In genomic region chrX:139739138-139739537, GRCh38 we compare ENCODE assay signal across 9 cellular contexts. TPM values are rescaled to one million over a fixed set of nuclear protein-coding genes. Genes with fewer than 3 reads are reported as not detected.
DNase-seq lines count a peak whose midpoint lies in the region; ATAC-seq, FAIRE-seq and TF ChIP-seq lines count a peak whose summit lies in the region.
"Had no signal": no experiment of that assay in that cellular context is flagged by ENCODE, and none has a peak within 500 bp of the region (broad histone marks: within the 10 kb centered on the region; RNA-seq: fewer than 3 reads in every experiment).

No MANE protein-coding gene starts in this region.

- H3K27ac ChIP-seq in right lobe of liver, result no peak overlapping the region
- H3K27ac ChIP-seq: SK-N-MC had no signal

- TF ChIP-seq POLR2A in right lobe of liver (IDR thresholded peaks at IDR 0.05), result no peak

- H3K27me3 ChIP-seq in right lobe of liver, result no peaks in the 10 kb centered on the region

- peaks cover 57% of the 10 kb centered on the region for H3K36me3 Mint-ChIP-seq in activated T-cell treated with anti-CD3 and anti-CD28 coated beads, Interleukin-2, amount 50 U/mL, for 24 hours (ENCODE audit: low read depth)
- H3K36me3 Mint-ChIP-seq in activated CD4-positive, alpha-beta T cell treated with anti-CD3 and anti-CD28 coated beads, Interleukin-2, amount 10 ng/mL, durations not matched to agents 7 days and 5 days (ENCODE audit: low read depth), result peaks cover 15% of the 10 kb centered on the region
- peaks cover 21% of the 10 kb centered on the region for H3K36me3 Mint-ChIP-seq in stimulated activated effector memory CD8-positive, alpha-beta T cell treated with anti-CD3 and anti-CD28 coated beads, Interleukin-12 subunit alpha, Interleukin-12 subunit beta, amount 100 ng/mL, for 72 hours

- H3K4me1 Mint-ChIP-seq in activated T-cell treated with anti-CD3 and anti-CD28 coated beads, Interleukin-2, amount 50 U/mL, for 24 hours (ENCODE audit: low read depth), result peaks cover 17% of the 10 kb centered on the region
- H3K4me1 Mint-ChIP-seq in activated CD4-positive, alpha-beta T cell treated with anti-CD3 and anti-CD28 coated beads, Interleukin-2, amount 10 ng/mL, durations not matched to agents 7 days and 5 days, result peaks cover 25% of the 10 kb centered on the region
- peaks cover 5% of the 10 kb centered on the region for H3K4me1 Mint-ChIP-seq in stimulated activated effector memory CD8-positive, alpha-beta T cell treated with anti-CD3 and anti-CD28 coated beads, Interleukin-12 subunit alpha, Interleukin-12 subunit beta, amount 100 ng/mL, for 72 hours

- no peaks in the 10 kb centered on the region for H3K4me1 ChIP-seq in right lobe of liver

- ATAC-seq in HG03025 (IDR thresholded peaks at IDR 0.05; ENCODE audit: low FRiP score, unreplicated experiment) (peak; percentile 90), right lobe of liver (no peak)
- peak; percentile 99 for ATAC-seq in stimulated activated effector memory CD8-positive, alpha-beta T cell treated with anti-CD3 and anti-CD28 coated beads, Interleukin-12 subunit alpha, Interleukin-12 subunit beta, amount 100 ng/mL, for 72 hours

- CTCF ChIA-PET in activated CD4-positive, alpha-beta T cell treated with anti-CD3 and anti-CD28 coated beads, Interleukin-2, amount 10 ng/mL, durations not matched to agents 7 days and 5 days (lab: Charles Lee), result interaction anchor here (1.5 kb wide), 1 partner anchor 25 kb away, joined by 5 read pairs; no protein-coding TSS in a partner anchor

- intact Hi-C loops in right lobe of liver (cut with DNase I), result no loop called here

- H3K4me3 Mint-ChIP-seq in activated T-cell treated with anti-CD3 and anti-CD28 coated beads, Interleukin-2, amount 50 U/mL, for 24 hours, result no peak overlapping the region
- H3K4me3 Mint-ChIP-seq in activated CD4-positive, alpha-beta T cell treated with anti-CD3 and anti-CD28 coated beads, Interleukin-2, amount 10 ng/mL, durations not matched to agents 7 days and 5 days, result peak overlapping the region; percentile 27
- H3K4me3 Mint-ChIP-seq in stimulated activated effector memory CD8-positive, alpha-beta T cell treated with anti-CD3 and anti-CD28 coated beads, Interleukin-12 subunit alpha, Interleukin-12 subunit beta, amount 100 ng/mL, for 72 hours, result no peak overlapping the region

- POLR2A ChIA-PET in activated CD4-positive, alpha-beta T cell treated with anti-CD3 and anti-CD28 coated beads, Interleukin-2, amount 10 ng/mL, durations not matched to agents 7 days and 5 days (lab: Charles Lee), result interaction anchor here (0.6 kb wide), 1 partner anchor 1211 kb away, joined by 3 read pairs; no protein-coding TSS in a partner anchor

- no peak overlapping the region for H3K4me3 ChIP-seq in right lobe of liver
- H3K4me3 ChIP-seq: SK-N-MC had no signal

- DNase-seq in activated T-cell treated with anti-CD3 and anti-CD28 coated beads, Interleukin-2, amount 50 U/mL, for 24 hours, result no peak
- DNase-seq in activated T-cell treated with anti-CD3 and anti-CD28 coated beads for 4 hours, result no peak
- DNase-seq in activated CD4-positive, alpha-beta T cell treated with anti-CD3 and anti-CD28 coated beads, Interleukin-2, amount 10 ng/mL, durations not matched to agents 7 days and 5 days, result peak; percentile 31
- peak in 1 of 2 donors; percentile 3 for DNase-seq in stimulated activated effector memory CD8-positive, alpha-beta T cell treated with anti-CD3 and anti-CD28 coated beads, Interleukin-12 subunit alpha, Interleukin-12 subunit beta, amount 100 ng/mL, for 72 hours (ENCODE audit: low spot score in 2 of 2)
- no peak for DNase-seq in medulla oblongata (ENCODE audit: extremely low spot score)
- no peak for DNase-seq in frontal cortex (ENCODE audit: low spot score in 2 of 2)
- no peak for DNase-seq in right lobe of liver

- 62% methylated on average over 2 of the region's 2 CpGs for WGBS in right lobe of liver (ENCODE audit: insufficient coverage, low coverage, low lambda C conversion rate, missing lambda C conversion rate)

- H3K27ac Mint-ChIP-seq in activated T-cell treated with anti-CD3 and anti-CD28 coated beads, Interleukin-2, amount 50 U/mL, for 24 hours, result peak overlapping the region; percentile 34
- peak overlapping the region; percentile 79 for H3K27ac Mint-ChIP-seq in activated CD4-positive, alpha-beta T cell treated with anti-CD3 and anti-CD28 coated beads, Interleukin-2, amount 10 ng/mL, durations not matched to agents 7 days and 5 days
- peak overlapping the region; percentile 26 for H3K27ac Mint-ChIP-seq in stimulated activated effector memory CD8-positive, alpha-beta T cell treated with anti-CD3 and anti-CD28 coated beads, Interleukin-12 subunit alpha, Interleukin-12 subunit beta, amount 100 ng/mL, for 72 hours

- no peak for FAIRE-seq in frontal cortex (lab: Jason Lieb, UNC)

- peaks cover 0 to 7% (median 0%) of the 10 kb centered on the region in 4 donors for H3K36me3 ChIP-seq in right lobe of liver

- no peak for TF ChIP-seq CTCF in right lobe of liver (IDR thresholded peaks at IDR 0.05)

- peaks cover 5% of the 10 kb centered on the region for H3K27me3 Mint-ChIP-seq in activated T-cell treated with anti-CD3 and anti-CD28 coated beads, Interleukin-2, amount 50 U/mL, for 24 hours
- H3K27me3 Mint-ChIP-seq in activated CD4-positive, alpha-beta T cell treated with anti-CD3 and anti-CD28 coated beads, Interleukin-2, amount 10 ng/mL, durations not matched to agents 7 days and 5 days, result no peaks in the 10 kb centered on the region

- no peaks in the 10 kb centered on the region for H3K9me3 Mint-ChIP-seq in activated T-cell treated with anti-CD3 and anti-CD28 coated beads, Interleukin-2, amount 50 U/mL, for 24 hours
- H3K9me3 Mint-ChIP-seq in activated CD4-positive, alpha-beta T cell treated with anti-CD3 and anti-CD28 coated beads, Interleukin-2, amount 10 ng/mL, durations not matched to agents 7 days and 5 days, result no peaks in the 10 kb centered on the region
- H3K9me3 Mint-ChIP-seq in stimulated activated effector memory CD8-positive, alpha-beta T cell treated with anti-CD3 and anti-CD28 coated beads, Interleukin-12 subunit alpha, Interleukin-12 subunit beta, amount 100 ng/mL, for 72 hours, result no peaks in the 10 kb centered on the region

- H3K9me3 ChIP-seq in right lobe of liver, result no peaks in the 10 kb centered on the region

RNA-seq across cellular contexts. Expression of gene MCF2, which starts 31.2 kb away (rescaled TPM):
- total RNA-seq in activated CD4-positive, alpha-beta T cell treated with anti-CD3 and anti-CD28 coated beads, Interleukin-2, amount 10 ng/mL, durations not matched to agents 7 days and 5 days, result under 1 TPM; 0.48 to 0.67 TPM
- total RNA-seq in frontal cortex, result 17.9 TPM
- under 1 TPM in 4 of 6 experiments, not detected in 2; 0.11 to 0.25 (median 0.17) TPM for total RNA-seq in right lobe of liver

Comparison
In these comparisons a context has a peak if more than half of its experiments do, and no peak if none do; other contexts are left out.
1. H3K27ac Mint-ChIP-seq: peak in every context shown above with its lines; median percentile 79 in activated CD4-positive, alpha-beta T cell treated with anti-CD3 and anti-CD28 coated beads, Interleukin-2, amount 10 ng/mL, durations not matched to agents 7 days and 5 days; 34 in activated T-cell treated with anti-CD3 and anti-CD28 coated beads, Interleukin-2, amount 50 U/mL, for 24 hours; 26 in stimulated activated effector memory CD8-positive, alpha-beta T cell treated with anti-CD3 and anti-CD28 coated beads, Interleukin-12 subunit alpha, Interleukin-12 subunit beta, amount 100 ng/mL, for 72 hours.
2. ATAC-seq: peak in HG03025 (single experiment) and stimulated activated effector memory CD8-positive, alpha-beta T cell treated with anti-CD3 and anti-CD28 coated beads, Interleukin-12 subunit alpha, Interleukin-12 subunit beta, amount 100 ng/mL, for 72 hours (single experiment); none in right lobe of liver (0 of 4).
3. RNA of gene MCF2, which starts 31.2 kb away (total RNA-seq): 17.9 TPM in frontal cortex (single experiment); 0.48 to 0.67 TPM in activated CD4-positive, alpha-beta T cell treated with anti-CD3 and anti-CD28 coated beads, Interleukin-2, amount 10 ng/mL, durations not matched to agents 7 days and 5 days and 0.11 to 0.25 TPM in right lobe of liver; every median in the first group is over 10 times any median in the second.